ENCODE assay signal across 10 cellular contexts in the genomic region with DNA sequence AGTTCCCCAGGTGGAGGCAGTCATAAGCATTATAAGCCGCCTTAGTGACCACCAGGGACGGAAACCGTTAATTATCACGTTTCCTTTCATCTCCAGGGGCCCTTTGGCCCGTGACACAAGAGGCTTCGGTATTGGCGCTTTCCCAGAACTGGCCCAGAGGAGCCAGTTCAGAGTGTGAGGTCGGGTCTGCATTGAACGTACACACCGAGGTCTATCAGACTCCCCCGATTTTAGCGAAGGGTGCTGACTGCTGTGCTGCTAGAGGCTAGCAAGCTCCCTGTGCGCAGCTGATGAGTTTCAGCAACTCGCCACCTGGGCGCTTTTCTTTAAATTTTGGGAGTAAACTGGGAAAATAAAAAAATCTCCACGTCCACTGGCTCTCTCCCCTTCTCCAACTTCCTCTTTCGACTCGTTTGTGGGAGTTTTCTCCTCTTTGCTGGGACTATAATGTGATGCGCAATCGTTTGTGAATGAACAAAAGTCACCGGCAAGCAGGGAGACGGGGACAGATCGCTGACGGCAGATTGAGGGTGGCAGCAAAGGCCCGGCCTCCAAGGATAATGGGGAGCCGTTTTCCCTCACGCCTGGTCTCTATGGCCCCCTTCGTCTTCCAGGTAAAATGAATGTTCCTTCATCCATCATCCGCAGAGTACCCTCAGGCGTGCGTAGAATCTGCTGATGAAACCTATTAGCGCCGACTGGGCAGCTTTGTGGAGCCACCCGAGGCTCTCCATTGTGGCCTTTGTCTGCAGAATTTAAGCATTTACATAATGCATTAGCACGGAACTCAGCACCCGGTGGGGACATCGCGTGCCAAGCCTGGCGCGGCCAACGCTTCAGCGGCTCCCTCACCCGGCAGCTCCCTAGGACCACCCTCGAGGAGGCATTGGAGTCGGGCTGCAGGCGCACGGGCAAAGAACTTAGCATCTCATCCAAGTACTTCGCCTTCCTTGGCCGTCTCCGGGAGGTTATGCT. TPM values are rescaled to one million over a fixed set of nuclear protein-coding genes. Genes with fewer than 3 reads are reported as not detected.
A peak's percentile ranks its signal among the peaks of the same experiment; 100 is the strongest.
DNase-seq lines count a peak whose midpoint lies in the region; ATAC-seq, FAIRE-seq and TF ChIP-seq lines count a peak whose summit lies in the region.
"Had no signal": no experiment of that assay in that cellular context is flagged by ENCODE, and none has a peak within 500 bp of the region (broad histone marks: within the 10 kb centered on the region; RNA-seq: fewer than 3 reads in every experiment).

No MANE protein-coding gene starts in this region.

- no peaks in the 10 kb centered on the region for H3K9me3 ChIP-seq in iPS-15b (ENCODE audit: control insufficient read depth, insufficient read depth, low read length)

- peaks cover 31% of the 10 kb centered on the region for H3K27me3 ChIP-seq in iPS-15b (ENCODE audit: control insufficient read depth, insufficient read depth, low read length)

- no peaks in the 10 kb centered on the region for H3K9me3 Mint-ChIP-seq in WTC11

- H3K4me3 ChIP-seq in iPS-15b (ENCODE audit: low read depth, low read length): peak overlapping the region; percentile 49

- H3K4me1 ChIP-seq in iPS-15b (ENCODE audit: control insufficient read depth, insufficient read depth, low read length): peaks cover 23% of the 10 kb centered on the region

- H3K36me3 ChIP-seq in iPS-15b (ENCODE audit: control insufficient read depth, insufficient read depth, low read length): no peaks in the 10 kb centered on the region

- no peak for TF ChIP-seq CTCF in WTC11 (IDR thresholded peaks at IDR 0.05)

- H3K4me1 Mint-ChIP-seq in WTC11: peaks cover 65% of the 10 kb centered on the region

- intact Hi-C loops in sciatic nerve (cut with DNase I): no loop called here

- H3K27ac Mint-ChIP-seq in WTC11: peak overlapping the region; percentile 71

- POLR2A ChIA-PET in WTC11 (lab: Charles Lee): no interaction called here

- peak overlapping the region; percentile 12 for H3K9ac ChIP-seq in iPS-15b (ENCODE audit: low read depth, low read length)

- ATAC-seq in WTC11 (peak; percentile 17), sciatic nerve (peak; percentile 51), GM21526 (IDR thresholded peaks at IDR 0.05; ENCODE audit: low FRiP score, unreplicated experiment) (no peak)

- DNase-seq in GM12891 (ENCODE audit: insufficient read length, low spot score): peak; percentile 14
- peak; percentile 76 for DNase-seq in WTC11 (ENCODE audit: low spot score)
- no peak for DNase-seq in sciatic nerve (ENCODE audit: low spot score)
- DNase-seq in NCI-H526 treated with DMSO at 0.1 percent for 48 hours (lab: John Stamatoyannopoulos, UW): no peak
- no peak for DNase-seq in central memory CD4-positive, alpha-beta T cell
- no peak for DNase-seq in T-helper 9 cell
- DNase-seq: NCI-H524 had no signal

- TF ChIP-seq POLR2A in GM12891 (IDR thresholded peaks at IDR 0.05; ENCODE audit: low read depth, low read length): no peak

- H3K4me3 Mint-ChIP-seq in WTC11: peak overlapping the region; percentile 95

- H3K36me3 Mint-ChIP-seq in WTC11: no peaks in the 10 kb centered on the region

- no peak for FAIRE-seq in GM12891 (lab: Jason Lieb, UNC)

- H3K27me3 Mint-ChIP-seq in WTC11 (ENCODE audit: low read depth): peaks cover 38% of the 10 kb centered on the region

- CTCF ChIA-PET in WTC11 (lab: Charles Lee): interaction anchor here (0.6 to 4.2 kb wide), 4 partner anchors 24 to 1022 kb away, joined by 3 to 12 read pairs (median 6); no protein-coding TSS in a partner anchor

TF ChIP-seq in GM12891, 5 proteins besides CTCF, POLR2A, EP300 and RAD21:
- no peak for TF ChIP-seq SPI1 (IDR thresholded peaks at IDR 0.05; ENCODE audit: low read depth, low read length)
- no peak for TF ChIP-seq POLR2AphosphoS5 (IDR thresholded peaks at IDR 0.05; ENCODE audit: low read depth, low read length)
- no peak for TF ChIP-seq PAX5 (IDR thresholded peaks at IDR 0.05; ENCODE audit: insufficient read depth, low read length, severe bottlenecking)
TF ChIP-seq in GM12891: peak in this region for 0.

TF ChIP-seq in WTC11, 78 proteins besides CTCF, POLR2A, EP300 and RAD21:
- TF ChIP-seq SMAD4 (CRISPR knock-in tag; IDR thresholded peaks at IDR 0.05): no peak
- TF ChIP-seq, protein P1, sequence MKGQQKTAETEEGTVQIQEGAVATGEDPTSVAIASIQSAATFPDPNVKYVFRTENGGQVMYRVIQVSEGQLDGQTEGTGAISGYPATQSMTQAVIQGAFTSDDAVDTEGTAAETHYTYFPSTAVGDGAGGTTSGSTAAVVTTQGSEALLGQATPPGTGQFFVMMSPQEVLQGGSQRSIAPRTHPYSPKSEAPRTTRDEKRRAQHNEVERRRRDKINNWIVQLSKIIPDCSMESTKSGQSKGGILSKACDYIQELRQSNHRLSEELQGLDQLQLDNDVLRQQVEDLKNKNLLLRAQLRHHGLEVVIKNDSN (CRISPR knock-in tag; IDR thresholded peaks at IDR 0.05): no peak
- 0 out of 2 replicates have a peak, but pooled peaks have one; percentile 33 for TF ChIP-seq SMAD3 (CRISPR knock-in tag; IDR thresholded peaks at IDR 0.05; ENCODE audit: borderline replicate concordance)
- TF ChIP-seq FOXP4 (CRISPR knock-in tag; IDR thresholded peaks at IDR 0.05): peak; percentile 35; the same call in 1 of the 2 replicates
- TF ChIP-seq, protein P2, sequence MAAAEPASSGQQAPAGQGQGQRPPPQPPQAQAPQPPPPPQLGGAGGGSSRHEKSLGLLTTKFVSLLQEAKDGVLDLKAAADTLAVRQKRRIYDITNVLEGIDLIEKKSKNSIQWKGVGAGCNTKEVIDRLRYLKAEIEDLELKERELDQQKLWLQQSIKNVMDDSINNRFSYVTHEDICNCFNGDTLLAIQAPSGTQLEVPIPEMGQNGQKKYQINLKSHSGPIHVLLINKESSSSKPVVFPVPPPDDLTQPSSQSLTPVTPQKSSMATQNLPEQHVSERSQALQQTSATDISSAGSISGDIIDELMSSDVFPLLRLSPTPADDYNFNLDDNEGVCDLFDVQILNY (CRISPR knock-in tag; IDR thresholded peaks at IDR 0.05): no peak
- TF ChIP-seq NR2C2 (CRISPR knock-in tag; IDR thresholded peaks at IDR 0.05): no peak
- TF ChIP-seq NFATC4 (CRISPR knock-in tag; IDR thresholded peaks at IDR 0.05): no peak
- TF ChIP-seq ZNF121 (CRISPR knock-in tag; IDR thresholded peaks at IDR 0.05): peak; percentile 40; the same call in 1 of the 2 replicates
- no peak for TF ChIP-seq ATF1 (CRISPR knock-in tag; IDR thresholded peaks at IDR 0.05)
- TF ChIP-seq TEAD1 (CRISPR knock-in tag; IDR thresholded peaks at IDR 0.05): peak; percentile 65; the same call in 1 of the 2 replicates
- TF ChIP-seq ETV6 (CRISPR knock-in tag; IDR thresholded peaks at IDR 0.05): 0 out of 2 replicates have a peak, but pooled peaks have one; percentile 38
- TF ChIP-seq ATF3 (CRISPR knock-in tag; conservative IDR thresholded peaks at IDR 0.05): no peak
- no peak for TF ChIP-seq AR (CRISPR knock-in tag; IDR thresholded peaks at IDR 0.05)
- TF ChIP-seq ZNF423 (CRISPR knock-in tag; IDR thresholded peaks at IDR 0.05): peak; percentile 45; the same call in 1 of the 2 replicates
- no peak for TF ChIP-seq FOXJ3 (CRISPR knock-in tag; IDR thresholded peaks at IDR 0.05; ENCODE audit: borderline replicate concordance)
- no peak for TF ChIP-seq GRHL2 (CRISPR knock-in tag; IDR thresholded peaks at IDR 0.05; ENCODE audit: insufficient replicate concordance, severe bottlenecking)

RNA-seq across cellular contexts. Expression of gene LRAT, which starts 1.6 kb away (rescaled TPM):
- not detected for polyA plus RNA-seq in GM12891 (2012; ENCODE audit: low read depth, missing spikeins)
- 33.0 to 37.7 TPM (median 34.5 TPM) in 3 replicates for total RNA-seq in WTC11 (2021)
- total RNA-seq in sciatic nerve: 4.1 TPM
- total RNA-seq: lung microvascular endothelial cell had no signal

RNA-seq across cellular contexts. Expression of gene RBM46, which starts 38.9 kb away (rescaled TPM):
- not detected for polyA plus RNA-seq in GM12891 (2012; ENCODE audit: low read depth, missing spikeins)
- 3.3 to 4.6 TPM (median 4.2 TPM) in 3 replicates for total RNA-seq in WTC11 (2021)
- total RNA-seq in sciatic nerve: 0.58 TPM
- total RNA-seq: lung microvascular endothelial cell had no signal

Comparison
In these comparisons a context has a peak if more than half of its experiments do, and no peak if none do; other contexts are left out.
1. DNase-seq: peak in GM12891 (single experiment) and WTC11 (single experiment); none in sciatic nerve (single experiment), NCI-H526 treated with DMSO at 0.1 percent for 48 hours (single experiment), central memory CD4-positive, alpha-beta T cell (single experiment) and T-helper 9 cell (single experiment).